In genomic region chr5:6722015-6722414, GRCh38 we compare ENCODE assay signal across 8 cellular contexts. TPM values are rescaled to one million over a fixed set of nuclear protein-coding genes. Genes with fewer than 3 reads are reported as not detected.
A peak's percentile ranks its signal among the peaks of the same experiment; 100 is the strongest.
DNase-seq lines count a peak whose midpoint lies in the region; ATAC-seq and TF ChIP-seq lines count a peak whose summit lies in the region.

No MANE protein-coding gene starts in this region.

- peak overlapping the region; percentile 11 to 63 (median 48) for H3K27ac ChIP-seq in Peyer's patch

- no peak for TF ChIP-seq POLR2A in Peyer's patch (IDR thresholded peaks at IDR 0.05)

- no peak for TF ChIP-seq CTCF in Peyer's patch (IDR thresholded peaks at IDR 0.05)
- no peak for TF ChIP-seq CTCF in Calu3 (IDR thresholded peaks at IDR 0.05; ENCODE audit: unreplicated experiment)

- DNase-seq in Peyer's patch = peak in 1 of 3 donors; percentile 39
- DNase-seq in hepatic stellate cell (ENCODE audit: low spot score) = peak; percentile 40
- DNase-seq in DMS79 (lab: John Stamatoyannopoulos, UW) = no peak
- DNase-seq in 8988T = no peak
- DNase-seq in NCI-H2029 treated with DMSO at 0.1 percent for 48 hours (lab: John Stamatoyannopoulos, UW) = no peak
- DNase-seq in Calu3 = no peak

- peaks cover 0 to 45% (median 15%) of the 10 kb centered on the region in 4 donors for H3K4me1 ChIP-seq in Peyer's patch

- peak overlapping the region; percentile 51; the same call in 1 of the 2 replicates for H3K4me3 ChIP-seq in GM08714 (ENCODE audit: low read length)
- H3K4me3 ChIP-seq in Peyer's patch = peak overlapping the region in 1 of 4 donors; percentile 26

- no peaks in the 10 kb centered on the region for H3K27me3 Mint-ChIP-seq in Calu3 (ENCODE audit: unreplicated experiment)

- H3K4me1 Mint-ChIP-seq in Calu3 (ENCODE audit: low read depth, unreplicated experiment) = peaks cover 49% of the 10 kb centered on the region

- no peak overlapping the region for H3K4me3 Mint-ChIP-seq in Calu3 (ENCODE audit: low read depth, unreplicated experiment)

- no peaks in the 10 kb centered on the region for H3K9me3 Mint-ChIP-seq in Calu3 (ENCODE audit: low read depth, unreplicated experiment)

- BruUV-seq in Calu3 (replicated peaks; lab: Mats Ljungman, UMichigan) = no TSS peak

- peak; percentile 59 for ATAC-seq in GM21723 (IDR thresholded peaks at IDR 0.05; ENCODE audit: unreplicated experiment)

- peaks cover 8% of the 10 kb centered on the region for H3K36me3 Mint-ChIP-seq in Calu3 (ENCODE audit: insufficient read depth, unreplicated experiment)

- no peaks in the 10 kb centered on the region for H3K27me3 ChIP-seq in Peyer's patch

- intact Hi-C loops in Calu3 (cut with micrococcal nuclease; ENCODE audit: unreplicated experiment) = no loop called here

- CTCF ChIA-PET in Calu3 (lab: Charles Lee) = no interaction called here

- no peaks in the 10 kb centered on the region for H3K9me3 ChIP-seq in Peyer's patch

- H3K27ac Mint-ChIP-seq in Calu3 (ENCODE audit: unreplicated experiment) = no peak overlapping the region

- H3K36me3 ChIP-seq in Peyer's patch = no peaks in the 10 kb centered on the region

RNA-seq across cellular contexts. Expression of gene TENT4A, which starts 8.8 kb away (rescaled TPM):
- total RNA-seq in Peyer's patch (10 to 100 TPM; 28.0 to 71.8 (median 44.5) TPM), Calu3 (2022) (34.4 and 39.9 TPM in 2 replicates)
